Comparison of ENCODE assay signal across 17 cellular contexts in genomic region chr5:82174919-82175219, GRCh38.
DNase-seq lines count a peak whose midpoint lies in the region; ATAC-seq and TF ChIP-seq lines count a peak whose summit lies in the region.
"Had no signal": no experiment of that assay in that cellular context is flagged by ENCODE, and none has a peak within 500 bp of the region (broad histone marks: within the 10 kb centered on the region; RNA-seq: fewer than 3 reads in every experiment).

No MANE protein-coding gene starts in this region.

- H3K27ac Mint-ChIP-seq in endothelial cell (ENCODE audit: unreplicated experiment) = no peak overlapping the region
- H3K27ac Mint-ChIP-seq: activated CD8-positive, alpha-beta T cell treated with anti-CD3 and anti-CD28 coated beads for 36 hours; activated naive CD8-positive, alpha-beta T cell treated with anti-CD3 and anti-CD28 coated beads for 36 hours; T-helper 17 cell had no signal

- H3K4me3 ChIP-seq in MM.1S (ENCODE audit: low read length) (no peak overlapping the region), smooth muscle cell (no peak overlapping the region)
- H3K4me3 ChIP-seq: ascending aorta, MG63, suprapubic skin had no signal

- ATAC-seq in GM19452 (IDR thresholded peaks at IDR 0.05; ENCODE audit: unreplicated experiment) = peak; percentile 8

- H3K4me2 ChIP-seq in MM.1S (ENCODE audit: low read depth, low read length) = peak overlapping the region; percentile 57
- H3K4me2 ChIP-seq in smooth muscle cell = peak overlapping the region; percentile 48
- H3K4me2 ChIP-seq: SK-N-SH had no signal

- no peaks in the 10 kb centered on the region for H3K9me3 ChIP-seq in MM.1S (replicated peaks; ENCODE audit: insufficient read depth, low read length)
- H3K9me3 ChIP-seq in smooth muscle cell (replicated peaks; ENCODE audit: low read depth) = no peaks in the 10 kb centered on the region
- H3K9me3 ChIP-seq: ascending aorta, MG63, SK-N-SH, suprapubic skin had no signal

- no peaks in the 10 kb centered on the region for H3K36me3 Mint-ChIP-seq in endothelial cell (ENCODE audit: low read depth, unreplicated experiment)

- no peaks in the 10 kb centered on the region for H3K9me3 Mint-ChIP-seq in endothelial cell (ENCODE audit: unreplicated experiment)
- H3K9me3 Mint-ChIP-seq: activated CD8-positive, alpha-beta T cell treated with anti-CD3 and anti-CD28 coated beads for 36 hours; activated naive CD8-positive, alpha-beta T cell treated with anti-CD3 and anti-CD28 coated beads for 36 hours; CD4-positive, alpha-beta memory T cell; naive thymus-derived CD4-positive, alpha-beta T cell had no signal

- no peaks in the 10 kb centered on the region for H4K20me1 ChIP-seq in MM.1S (ENCODE audit: insufficient read depth, low read length)
- no peaks in the 10 kb centered on the region for H4K20me1 ChIP-seq in smooth muscle cell (ENCODE audit: low read depth)

- H3F3A ChIP-seq in MM.1S (ENCODE audit: insufficient read depth, low read length) (peaks cover 8% of the 10 kb centered on the region), smooth muscle cell (ENCODE audit: low read depth) (no peaks in the 10 kb centered on the region)

- no peaks in the 10 kb centered on the region for H3K9me2 ChIP-seq in MM.1S (replicated peaks; ENCODE audit: insufficient read depth, low read length)
- H3K9me2 ChIP-seq: SK-N-SH had no signal

- DNase-seq in MM.1S (no peak), endothelial cell (ENCODE audit: low spot score) (no peak), smooth muscle cell (lab: John Stamatoyannopoulos, UW; ENCODE audit: unreplicated experiment) (no peak), cortex of kidney (lab: John Stamatoyannopoulos, UW) (no peak), amygdala (lab: John Stamatoyannopoulos, UW) (no peak), NCI-H524 (lab: John Stamatoyannopoulos, UW) (no peak)
- DNase-seq: retina had no signal

- 95% methylated on average over 1 of the region's 1 CpG for WGBS in smooth muscle cell (ENCODE audit: low lambda C conversion rate)

- H3K4me1 ChIP-seq in MM.1S (ENCODE audit: low read length) (peaks cover 25% of the 10 kb centered on the region), smooth muscle cell (ENCODE audit: low read depth) (peaks cover 6% of the 10 kb centered on the region)
- H3K4me1 ChIP-seq: ascending aorta, suprapubic skin had no signal

- H3K36me3 ChIP-seq in MM.1S (replicated peaks; ENCODE audit: insufficient read depth, low read length) = no peaks in the 10 kb centered on the region
- no peaks in the 10 kb centered on the region for H3K36me3 ChIP-seq in smooth muscle cell (ENCODE audit: low read depth)
- H3K36me3 ChIP-seq: MG63 had no signal

- peak overlapping the region; percentile 72 for H3K9ac ChIP-seq in MM.1S (ENCODE audit: low read length)
- H3K9ac ChIP-seq in smooth muscle cell (ENCODE audit: low read depth) = peak overlapping the region; percentile 82
- H3K9ac ChIP-seq: SK-N-SH had no signal

- TF ChIP-seq CTCF in MM.1S (IDR thresholded peaks at IDR 0.05; ENCODE audit: low read length) = no peak
- TF ChIP-seq CTCF in endothelial cell (IDR thresholded peaks at IDR 0.05; ENCODE audit: unreplicated experiment) = peak; percentile 17
- no peak for TF ChIP-seq CTCF in smooth muscle cell (IDR thresholded peaks at IDR 0.05; ENCODE audit: borderline replicate concordance, insufficient read depth, poor library complexity, severe bottlenecking)

- H3K27ac ChIP-seq in MM.1S (ENCODE audit: low read length) = peak overlapping the region; percentile 94
- H3K27ac ChIP-seq in smooth muscle cell (ENCODE audit: low read depth) = peak overlapping the region; percentile 94
- H3K27ac ChIP-seq: ascending aorta, suprapubic skin had no signal

- no peaks in the 10 kb centered on the region for H3K4me1 Mint-ChIP-seq in endothelial cell (ENCODE audit: unreplicated experiment)

- no peak overlapping the region for H3K4me3 Mint-ChIP-seq in endothelial cell (ENCODE audit: unreplicated experiment)
- H3K4me3 Mint-ChIP-seq: activated CD8-positive, alpha-beta T cell treated with anti-CD3 and anti-CD28 coated beads for 36 hours; activated naive CD8-positive, alpha-beta T cell treated with anti-CD3 and anti-CD28 coated beads for 36 hours; CD4-positive, alpha-beta memory T cell; naive thymus-derived CD4-positive, alpha-beta T cell; T-helper 17 cell had no signal

- H3K27me3 ChIP-seq in MM.1S (replicated peaks; ENCODE audit: insufficient read depth, low read length) (no peaks in the 10 kb centered on the region), smooth muscle cell (ENCODE audit: low read depth) (no peaks in the 10 kb centered on the region)
- H3K27me3 ChIP-seq: ascending aorta, MG63, suprapubic skin had no signal

- H2AFZ ChIP-seq in MM.1S (ENCODE audit: low read length) (no peak overlapping the region), smooth muscle cell (ENCODE audit: low read depth) (no peak overlapping the region)

- no peaks in the 10 kb centered on the region for H3K27me3 Mint-ChIP-seq in endothelial cell (ENCODE audit: unreplicated experiment)
- H3K27me3 Mint-ChIP-seq: activated CD8-positive, alpha-beta T cell treated with anti-CD3 and anti-CD28 coated beads for 36 hours; activated naive CD8-positive, alpha-beta T cell treated with anti-CD3 and anti-CD28 coated beads for 36 hours; CD4-positive, alpha-beta memory T cell; naive thymus-derived CD4-positive, alpha-beta T cell; T-helper 17 cell had no signal

- H3K79me2 ChIP-seq in MM.1S (ENCODE audit: low read length) = no peaks in the 10 kb centered on the region
- H3K79me2 ChIP-seq in smooth muscle cell (ENCODE audit: low read depth) = no peaks in the 10 kb centered on the region
